Comparison of ENCODE assay signal across 26 cellular contexts in genomic region chr16:59971264-59971663, GRCh38.
"Had no signal": no experiment of that assay in that cellular context is flagged by ENCODE, and none has a peak within 500 bp of the region (broad histone marks: within the 10 kb centered on the region; RNA-seq: fewer than 3 reads in every experiment).

No MANE protein-coding gene starts in this region.

- H3K27me3 ChIP-seq: foreskin keratinocyte, heart right ventricle, ovary, right lobe of liver, testis, transverse colon had no signal

- ATAC-seq: activated CD4-positive, CD25-positive, alpha-beta regulatory T cell treated with anti-CD3 and anti-CD28 coated beads, Interleukin-2, amount 50 U/mL, for 24 hours; activated CD8-positive, alpha-beta T cell treated with anti-CD3 and anti-CD28 coated beads for 36 hours; activated naive CD4-positive, alpha-beta T cell treated with anti-CD3 and anti-CD28 coated beads, Interleukin-2, amount 50 U/mL, for 72 hours; foreskin keratinocyte; heart right ventricle; naive thymus-derived CD4-positive, alpha-beta T cell; right lobe of liver; stimulated activated naive CD8-positive, alpha-beta T cell treated with anti-CD3 and anti-CD28 coated beads, Interleukin-15, Interleukin-2, amounts not matched to agents 100 U/mL and 50 U/mL, for 24 hours had no signal

- H3K4me3 ChIP-seq: heart right ventricle, ovary, right lobe of liver, testis, transverse colon had no signal

- H3K36me3 Mint-ChIP-seq: memory B cell had no signal

- H3K4me3 Mint-ChIP-seq: activated CD4-positive, alpha-beta T cell treated with anti-CD3 and anti-CD28 coated beads, Interleukin-2, amount 10 ng/mL, durations not matched to agents 7 days and 5 days; activated CD8-positive, alpha-beta T cell treated with anti-CD3 and anti-CD28 coated beads for 36 hours; central memory CD8-positive, alpha-beta T cell; memory B cell; naive thymus-derived CD4-positive, alpha-beta T cell; T-helper 1 cell treated with Interleukin-12 subunit alpha and Interleukin-12 subunit beta and Interleukin-4 antibody, amounts not matched to agents 30 μg/mL and 1 μg/mL, for 36 hours had no signal

- H3K27ac Mint-ChIP-seq: activated CD4-positive, alpha-beta T cell treated with anti-CD3 and anti-CD28 coated beads, Interleukin-2, amount 10 ng/mL, durations not matched to agents 7 days and 5 days; activated CD8-positive, alpha-beta T cell treated with anti-CD3 and anti-CD28 coated beads for 36 hours; activated naive CD4-positive, alpha-beta T cell treated with anti-CD3 and anti-CD28 coated beads, Interleukin-2, amount 50 U/mL, for 72 hours; activated T-helper 2 cell treated with anti-CD3 and anti-CD28 coated beads, Interferon-gamma antibody, Interleukin-2, Interleukin-4, amounts not matched to agents 10 μg/mL and 5 μg/mL and 100 μg/mL, durations not matched to agents 14 hours and 24 hours and 36 hours; memory B cell; naive thymus-derived CD4-positive, alpha-beta T cell; progenitor cell of endocrine pancreas; T-helper 1 cell treated with Interleukin-12 subunit alpha and Interleukin-12 subunit beta and Interleukin-4 antibody, amounts not matched to agents 30 μg/mL and 1 μg/mL, for 36 hours had no signal

- H3K27ac ChIP-seq: foreskin keratinocyte, heart right ventricle, ovary, right lobe of liver, testis, transverse colon, VCaP had no signal

- H3K27me3 Mint-ChIP-seq: activated CD4-positive, alpha-beta T cell treated with anti-CD3 and anti-CD28 coated beads, Interleukin-2, amount 10 ng/mL, durations not matched to agents 7 days and 5 days; activated CD8-positive, alpha-beta T cell treated with anti-CD3 and anti-CD28 coated beads for 36 hours; central memory CD8-positive, alpha-beta T cell; memory B cell; naive thymus-derived CD4-positive, alpha-beta T cell; progenitor cell of endocrine pancreas had no signal

- H3K4me1 Mint-ChIP-seq: activated CD4-positive, alpha-beta T cell treated with anti-CD3 and anti-CD28 coated beads, Interleukin-2, amount 10 ng/mL, durations not matched to agents 7 days and 5 days; central memory CD8-positive, alpha-beta T cell; memory B cell; naive thymus-derived CD4-positive, alpha-beta T cell had no signal

- DNase-seq: activated CD4-positive, alpha-beta T cell treated with anti-CD3 and anti-CD28 coated beads, Interleukin-2, amount 10 ng/mL, durations not matched to agents 7 days and 5 days; activated CD8-positive, alpha-beta T cell treated with anti-CD3 and anti-CD28 coated beads for 36 hours; activated T-cell treated with anti-CD3 and anti-CD28 coated beads, Interleukin-2, amount 50 U/mL, for 48 hours; dermis blood vessel endothelial cell; effector CD4-positive, alpha-beta T cell; erythroblast; foreskin keratinocyte; heart right ventricle; midbrain; naive thymus-derived CD4-positive, alpha-beta T cell; ovary; right lobe of liver; stimulated activated CD4-positive, alpha-beta T cell treated with anti-CD3 and anti-CD28 coated beads, Interleukin-12 subunit alpha, Interleukin-12 subunit beta, amount 100 ng/mL, for 4 hours; stimulated activated CD4-positive, alpha-beta T cell treated with anti-CD3 and anti-CD28 coated beads, Interleukin-4, amount 100 ng/mL, for 1 hour; stimulated activated naive CD8-positive, alpha-beta T cell treated with anti-CD3 and anti-CD28 coated beads, Interleukin-15, Interleukin-2, amounts not matched to agents 100 U/mL and 50 U/mL, for 24 hours; T-helper 9 cell; testis; transverse colon had no signal

- H3K9me3 ChIP-seq: ovary, right lobe of liver, testis, transverse colon had no signal

- H3K36me3 ChIP-seq: heart right ventricle, ovary, right lobe of liver, transverse colon had no signal

- H3K4me1 ChIP-seq: foreskin keratinocyte, heart right ventricle, right lobe of liver, testis, transverse colon had no signal
